Comparison of ENCODE assay signal across 8 cellular contexts in genomic region chr15:40325188-40325587, GRCh38. TPM values are rescaled to one million over a fixed set of nuclear protein-coding genes. Genes with fewer than 3 reads are reported as not detected.
DNase-seq lines count a peak whose midpoint lies in the region; ATAC-seq and TF ChIP-seq lines count a peak whose summit lies in the region.

No MANE protein-coding gene starts in this region.

- H3K27me3 Mint-ChIP-seq in IgD-negative memory B cell (no peaks in the 10 kb centered on the region), natural killer cell (ENCODE audit: low read depth in 2 of 2) (peaks cover 0 to 2% of the 10 kb centered on the region in 2 donors)
- no peaks in the 10 kb centered on the region for H3K27me3 Mint-ChIP-seq in central memory CD8-positive, alpha-beta T cell

- peak overlapping the region; percentile 71 for H3K4me3 ChIP-seq in AG04450 (ENCODE audit: low read depth, low read length)

- TF ChIP-seq CTCF in AG04450 (IDR thresholded peaks at IDR 0.05; ENCODE audit: low read depth, low read length), result no peak
- no peak for TF ChIP-seq CTCF in natural killer cell (IDR thresholded peaks at IDR 0.05)

- H3K4me3 Mint-ChIP-seq in IgD-negative memory B cell (peak overlapping the region; percentile 77 to 91 (median 85)), natural killer cell (peak overlapping the region; percentile 83)
- peak overlapping the region; percentile 68 for H3K4me3 Mint-ChIP-seq in central memory CD8-positive, alpha-beta T cell

- H3K27ac ChIP-seq in AG04450 (ENCODE audit: low read depth, low read length), result no peak overlapping the region

- DNase-seq in AG04450 (ENCODE audit: low read depth, low spot score), result no peak
- DNase-seq in central memory CD8-positive, alpha-beta T cell (ENCODE audit: low spot score in 2 of 2), result no peak
- DNase-seq in natural killer cell, result no peak
- no peak for DNase-seq in NCI-H446 treated with DMSO at 0.1 percent for 48 hours (lab: John Stamatoyannopoulos, UW)
- no peak for DNase-seq in mucosa of gallbladder (ENCODE audit: low spot score)
- no peak for DNase-seq in erythroblast (lab: John Stamatoyannopoulos, UW)
- DNase-seq in islet precursor cell, result no peak

- ATAC-seq in central memory CD8-positive, alpha-beta T cell (replicated peaks; ENCODE audit: extremely low read depth, poor library complexity, severe bottlenecking), result no peak
- ATAC-seq in natural killer cell, result no peak

- POLR2A ChIA-PET in AG04450 (lab: Yijun Ruan, JAX), result interaction anchor here (7.6 kb wide), 1 partner anchor 15 kb away, joined by 101 read pairs; the partner anchor contains the start of gene CCDC9B

- CTCF ChIA-PET in AG04450 (lab: Charles Lee), result interaction anchor here (0.6 to 2.2 kb wide), 4 partner anchors 14 to 46 kb away, joined by 5 to 18 read pairs (median 6); no protein-coding TSS in a partner anchor

- H3K9me3 Mint-ChIP-seq in IgD-negative memory B cell, result no peaks in the 10 kb centered on the region
- no peaks in the 10 kb centered on the region for H3K9me3 Mint-ChIP-seq in central memory CD8-positive, alpha-beta T cell
- H3K9me3 Mint-ChIP-seq in natural killer cell, result no peaks in the 10 kb centered on the region

- H3K4me1 Mint-ChIP-seq in IgD-negative memory B cell, result peaks cover 14 to 19% (median 17%) of the 10 kb centered on the region in 3 donors
- H3K4me1 Mint-ChIP-seq in central memory CD8-positive, alpha-beta T cell, result peaks cover 46% of the 10 kb centered on the region
- peaks cover 44 to 58% of the 10 kb centered on the region in 2 donors for H3K4me1 Mint-ChIP-seq in natural killer cell

- H3K27ac Mint-ChIP-seq in IgD-negative memory B cell, result peak overlapping the region in 2 of 3 donors; percentile 67 to 90
- no peak overlapping the region for H3K27ac Mint-ChIP-seq in central memory CD8-positive, alpha-beta T cell (ENCODE audit: low read depth)
- peak overlapping the region; percentile 33 to 53 for H3K27ac Mint-ChIP-seq in natural killer cell

- H3K27me3 ChIP-seq in AG04450 (ENCODE audit: control insufficient read depth, insufficient read depth, low read length), result no peaks in the 10 kb centered on the region

- no peak for TF ChIP-seq POLR2A in erythroblast (IDR thresholded peaks at IDR 0.05; ENCODE audit: low read length)

- H3K36me3 Mint-ChIP-seq in IgD-negative memory B cell (peaks cover 3% of the 10 kb centered on the region), natural killer cell (no peaks in the 10 kb centered on the region)
- H3K36me3 Mint-ChIP-seq in central memory CD8-positive, alpha-beta T cell (ENCODE audit: insufficient read depth), result peaks cover 3% of the 10 kb centered on the region

- no peaks in the 10 kb centered on the region; the same call in 1 of the 2 replicates for H3K9me3 ChIP-seq in AG04450 (ENCODE audit: control insufficient read depth, insufficient read depth, low read length)

- intact Hi-C loops in natural killer cell (cut with micrococcal nuclease), result loop anchor here (2.0 kb wide), 1 partner anchor 14 kb away; no protein-coding TSS in a partner anchor

RNA-seq across cellular contexts. Expression of gene INAFM2, which starts 1.7 kb away (rescaled TPM):
- 10.4 and 11.4 TPM in 2 replicates for polyA plus RNA-seq in AG04450 (2011; rRNA removed)
- 5.0 and 6.6 TPM in 2 replicates for polyA minus RNA-seq in AG04450 (2011; rRNA and poly(A)+ RNA removed)
- polyA plus RNA-seq in IgD-negative memory B cell, result 1.3 TPM
- 10 to 100 TPM; 14.0 to 21.7 (median 15.1) TPM for total RNA-seq in natural killer cell
- total RNA-seq in mucosa of gallbladder, result 44.2 TPM

RNA-seq across cellular contexts. Expression of gene CCDC9B, which starts 15.6 kb away (rescaled TPM):
- polyA plus RNA-seq in AG04450 (2011; rRNA removed), result 5.5 and 8.4 TPM in 2 replicates
- polyA minus RNA-seq in AG04450 (2011; rRNA and poly(A)+ RNA removed), result 34.8 and 39.9 TPM in 2 replicates
- polyA plus RNA-seq in IgD-negative memory B cell, result 0.11 TPM
- 1 to 10 TPM; 4.4 to 5.3 (median 4.7) TPM for total RNA-seq in natural killer cell
- 107 TPM for total RNA-seq in mucosa of gallbladder

RNA-seq across cellular contexts. Expression of gene PLCB2, which starts 17.5 kb away (rescaled TPM):
- 0.24 and 0.32 TPM in 2 replicates for polyA plus RNA-seq in AG04450 (2011; rRNA removed)
- 0.23 and 0.26 TPM in 2 replicates for polyA minus RNA-seq in AG04450 (2011; rRNA and poly(A)+ RNA removed)
- 20.8 TPM for polyA plus RNA-seq in IgD-negative memory B cell
- total RNA-seq in natural killer cell, result 100 to 1,000 TPM; 345 to 440 (median 432) TPM
- total RNA-seq in mucosa of gallbladder, result 36.4 TPM

RNA-seq across cellular contexts. Expression of gene PHGR1, which starts 25.6 kb away (rescaled TPM):
- polyA plus RNA-seq in AG04450 (2011; rRNA removed), result not detected in 2 replicates
- not detected in 2 replicates for polyA minus RNA-seq in AG04450 (2011; rRNA and poly(A)+ RNA removed)
- not detected for polyA plus RNA-seq in IgD-negative memory B cell
- not detected for total RNA-seq in natural killer cell
- 9.1 TPM for total RNA-seq in mucosa of gallbladder

RNA-seq across cellular contexts. Expression of gene DISP2, which starts 32.8 kb away (rescaled TPM):
- polyA plus RNA-seq in AG04450 (2011; rRNA removed), result 0.11 and 0.36 TPM in 2 replicates
- 0.09 TPM in 2 replicates for polyA minus RNA-seq in AG04450 (2011; rRNA and poly(A)+ RNA removed)
- polyA plus RNA-seq in IgD-negative memory B cell, result 0.19 TPM
- total RNA-seq in natural killer cell, result 1 to 10 TPM in 1 of 3 donors, under 1 TPM in 2; 0.20 to 1.0 (median 0.26) TPM
- total RNA-seq in mucosa of gallbladder, result 3.5 TPM

Comparison
In these comparisons a context has a peak if more than half of its experiments do, and no peak if none do; other contexts are left out.
1. RNA of gene CCDC9B, which starts 15.6 kb away (total RNA-seq): 107 TPM in mucosa of gallbladder (single experiment); 4.4 to 5.3 TPM in natural killer cell; every median in the first group is over 10 times any median in the second.
2. Peak in every context shown above with its lines, with median percentiles within 50 percentile points of each other: H3K4me3 Mint-ChIP-seq.